Comparison of ENCODE assay signal across 16 cellular contexts in genomic region chr14:45246633-45247173, GRCh38. TPM values are rescaled to one million over a fixed set of nuclear protein-coding genes. Genes with fewer than 3 reads are reported as not detected.
DNase-seq lines count a peak whose midpoint lies in the region; ATAC-seq, FAIRE-seq and TF ChIP-seq lines count a peak whose summit lies in the region.
"Had no signal": no experiment of that assay in that cellular context is flagged by ENCODE, and none has a peak within 500 bp of the region (broad histone marks: within the 10 kb centered on the region; RNA-seq: fewer than 3 reads in every experiment).

No MANE protein-coding gene starts in this region.

- peaks cover 16 to 27% (median 18%) of the 10 kb centered on the region in 4 donors for H3K4me1 Mint-ChIP-seq in CD4-positive, alpha-beta memory T cell

- intact Hi-C loops in CD4-positive, alpha-beta memory T cell (cut with micrococcal nuclease) = no loop called here

- no peak for ATAC-seq in SK-N-SH treated with all-trans-retinoic acid at 6 μM for 48 hours
- ATAC-seq in GM21515 (IDR thresholded peaks at IDR 0.05; ENCODE audit: unreplicated experiment) = peak; percentile 41

- no peak for TF ChIP-seq EP300 in SK-N-SH (IDR thresholded peaks at IDR 0.05; ENCODE audit: borderline replicate concordance in 1 of 2, low read depth in 1 of 2, low read length in 1 of 2)

- no peak overlapping the region for H2AFZ ChIP-seq in SK-N-SH (ENCODE audit: low read depth)

- H3K4me3 Mint-ChIP-seq in CD4-positive, alpha-beta memory T cell = no peak overlapping the region
- H3K4me3 Mint-ChIP-seq: T-helper 2 cell treated with Interferon-gamma antibody and Interleukin-4, amounts not matched to agents 5 μg/mL and 100 μg/mL, for 36 hours had no signal

- H3K36me3 Mint-ChIP-seq in CD4-positive, alpha-beta memory T cell = peaks cover 7 to 9% of the 10 kb centered on the region in 2 donors

- no peaks in the 10 kb centered on the region for H3F3A ChIP-seq in SK-N-SH (replicated peaks; ENCODE audit: insufficient read depth)

- peak; percentile 36 for FAIRE-seq in islet of Langerhans (lab: Jason Lieb, UNC)

- H3K27me3 Mint-ChIP-seq in CD4-positive, alpha-beta memory T cell = no peaks in the 10 kb centered on the region

- no peaks in the 10 kb centered on the region for H3K9me2 ChIP-seq in SK-N-SH

- WGBS in SK-N-SH (ENCODE audit: low lambda C conversion rate) = 94% methylated on average over 1 of the region's 1 CpG

- H3K27me3 ChIP-seq in SK-N-SH (ENCODE audit: insufficient read depth) (no peaks in the 10 kb centered on the region), HL-60 (ENCODE audit: insufficient read depth, poor library complexity, severe bottlenecking) (no peaks in the 10 kb centered on the region)
- H3K27me3 ChIP-seq in CD4-positive, alpha-beta memory T cell (ENCODE audit: insufficient read depth, low read length) = no peaks in the 10 kb centered on the region
- H3K27me3 ChIP-seq: ovary, spleen had no signal

- no peak for TF ChIP-seq RAD21 in SK-N-SH (IDR thresholded peaks at IDR 0.05; ENCODE audit: low read length)

- TF ChIP-seq CTCF in SK-N-SH (IDR thresholded peaks at IDR 0.05) = no peak
- TF ChIP-seq CTCF in HL-60 (IDR thresholded peaks at IDR 0.05; ENCODE audit: insufficient read depth, low read length) = no peak

- H3K9me3 ChIP-seq in SK-N-SH = no peaks in the 10 kb centered on the region
- H3K9me3 ChIP-seq in CD4-positive, alpha-beta memory T cell (ENCODE audit: control insufficient read depth in 1 of 2, low read length in 2 of 2) = no peaks in the 10 kb centered on the region
- H3K9me3 ChIP-seq: ovary, spleen had no signal

- CTCF ChIA-PET in SK-N-SH (lab: Yijun Ruan, JAX) = no interaction called here
- CTCF ChIA-PET in CD4-positive, alpha-beta memory T cell (lab: Charles Lee; ENCODE audit: partially characterized antibody) = interaction anchor here (1.9 kb wide), 1 partner anchor 22 kb away, joined by 5 read pairs; no protein-coding TSS in a partner anchor

- DNase-seq in SK-N-SH (no peak), HL-60 (ENCODE audit: low read depth in 1 of 2, low spot score in 1 of 2) (no peak), GM03348 (ENCODE audit: low spot score) (no peak)
- no peak for DNase-seq in CD4-positive, alpha-beta memory T cell
- DNase-seq in stimulated activated naive CD4-positive, alpha-beta T cell treated with Interleukin-2 at 50 U/mL for 16 hours (lab: John Stamatoyannopoulos, UW) = no peak
- DNase-seq: activated CD4-positive, alpha-beta T cell treated with anti-CD3 and anti-CD28 coated beads, Interleukin-2, amount 50 U/mL, for 4 hours; activated naive CD4-positive, alpha-beta T cell; NCI-H2029 treated with DMSO at 0.1 percent for 48 hours; ovary; spleen had no signal

- no peaks in the 10 kb centered on the region for H3K36me3 ChIP-seq in SK-N-SH (replicated peaks in 1 of 2; ENCODE audit: control insufficient read depth in 1 of 2, insufficient read depth in 2 of 2, low read length in 1 of 2)
- H3K36me3 ChIP-seq in CD4-positive, alpha-beta memory T cell (ENCODE audit: insufficient read depth, low read length) = no peaks in the 10 kb centered on the region
- H3K36me3 ChIP-seq: ovary had no signal

- no peaks in the 10 kb centered on the region for H4K20me1 ChIP-seq in SK-N-SH (ENCODE audit: insufficient read depth)

- POLR2A ChIA-PET in SK-N-SH (lab: Yijun Ruan, JAX) = no interaction called here
- POLR2A ChIA-PET in CD4-positive, alpha-beta memory T cell (lab: Charles Lee; ENCODE audit: partially characterized antibody) = interaction anchor here (0.7 kb wide), 1 partner anchor 113 kb away, joined by 8 read pairs; no protein-coding TSS in a partner anchor

- H3K79me2 ChIP-seq in SK-N-SH (ENCODE audit: insufficient read depth) = peaks cover 92% of the 10 kb centered on the region

- no peaks in the 10 kb centered on the region; a peak in 2 of 4 replicates for H3K4me1 ChIP-seq in SK-N-SH (ENCODE audit: control insufficient read depth in 1 of 2, insufficient read depth in 2 of 2, low read depth in 1 of 2, low read length in 1 of 2)
- H3K4me1 ChIP-seq in CD4-positive, alpha-beta memory T cell (ENCODE audit: insufficient read depth, low read length) = peaks cover 52% of the 10 kb centered on the region

- no peak overlapping the region for H3K4me3 ChIP-seq in SK-N-SH (ENCODE audit: low read depth in 2 of 2, low read length in 1 of 2)
- no peak overlapping the region for H3K4me3 ChIP-seq in HL-60 (replicated peaks; ENCODE audit: insufficient read depth, low read length)
- no peak overlapping the region for H3K4me3 ChIP-seq in CD4-positive, alpha-beta memory T cell (ENCODE audit: low read length in 2 of 2)
- H3K4me3 ChIP-seq: ovary, spleen had no signal

- H3K9ac ChIP-seq in SK-N-SH = no peak overlapping the region
- H3K9ac ChIP-seq: KMS-11 had no signal

- no peak overlapping the region for H3K27ac Mint-ChIP-seq in CD4-positive, alpha-beta memory T cell
- H3K27ac Mint-ChIP-seq: T-helper 2 cell treated with Interferon-gamma antibody and Interleukin-4, amounts not matched to agents 5 μg/mL and 100 μg/mL, for 36 hours had no signal

- peak overlapping the region; percentile 28; the same call in 1 of the 2 replicates for H3K4me2 ChIP-seq in SK-N-SH
- H3K4me2 ChIP-seq: KMS-11 had no signal

- H3K27ac ChIP-seq in SK-N-SH (ENCODE audit: low read depth in 2 of 2, low read length in 1 of 2) (no peak overlapping the region), HL-60 (replicated peaks) (peak overlapping the region; percentile 34)
- H3K27ac ChIP-seq in CD4-positive, alpha-beta memory T cell (ENCODE audit: low read depth, low read length) = no peak overlapping the region
- H3K27ac ChIP-seq: 22Rv1, KMS-11, ovary, spleen had no signal

- no peaks in the 10 kb centered on the region for H3K9me3 Mint-ChIP-seq in CD4-positive, alpha-beta memory T cell
- H3K9me3 Mint-ChIP-seq: T-helper 2 cell treated with Interferon-gamma antibody and Interleukin-4, amounts not matched to agents 5 μg/mL and 100 μg/mL, for 36 hours had no signal

TF ChIP-seq in SK-N-SH, 30 proteins besides CTCF, POLR2A, EP300 and RAD21:
- TF ChIP-seq SIN3A (IDR thresholded peaks at IDR 0.05; ENCODE audit: borderline replicate concordance, low read depth, low read length) = no peak
- TF ChIP-seq EZH2phosphoT487 (IDR thresholded peaks at IDR 0.05; ENCODE audit: borderline replicate concordance, low read depth) = no peak
- TF ChIP-seq GATA2 (CRISPR knock-in tag; IDR thresholded peaks at IDR 0.05) = no peak
- no peak for TF ChIP-seq JUND (IDR thresholded peaks at IDR 0.05)
- TF ChIP-seq MAX (IDR thresholded peaks at IDR 0.05; ENCODE audit: low read depth) = no peak
- no peak for TF ChIP-seq FOXJ3 (CRISPR knock-in tag; IDR thresholded peaks at IDR 0.05)
- TF ChIP-seq, protein P1, sequence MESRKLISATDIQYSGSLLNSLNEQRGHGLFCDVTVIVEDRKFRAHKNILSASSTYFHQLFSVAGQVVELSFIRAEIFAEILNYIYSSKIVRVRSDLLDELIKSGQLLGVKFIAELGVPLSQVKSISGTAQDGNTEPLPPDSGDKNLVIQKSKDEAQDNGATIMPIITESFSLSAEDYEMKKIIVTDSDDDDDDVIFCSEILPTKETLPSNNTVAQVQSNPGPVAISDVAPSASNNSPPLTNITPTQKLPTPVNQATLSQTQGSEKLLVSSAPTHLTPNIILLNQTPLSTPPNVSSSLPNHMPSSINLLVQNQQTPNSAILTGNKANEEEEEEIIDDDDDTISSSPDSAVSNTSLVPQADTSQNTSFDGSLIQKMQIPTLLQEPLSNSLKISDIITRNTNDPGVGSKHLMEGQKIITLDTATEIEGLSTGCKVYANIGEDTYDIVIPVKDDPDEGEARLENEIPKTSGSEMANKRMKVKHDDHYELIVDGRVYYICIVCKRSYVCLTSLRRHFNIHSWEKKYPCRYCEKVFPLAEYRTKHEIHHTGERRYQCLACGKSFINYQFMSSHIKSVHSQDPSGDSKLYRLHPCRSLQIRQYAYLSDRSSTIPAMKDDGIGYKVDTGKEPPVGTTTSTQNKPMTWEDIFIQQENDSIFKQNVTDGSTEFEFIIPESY (IDR thresholded peaks at IDR 0.05; ENCODE audit: borderline replicate concordance, low read depth) = no peak
- no peak for TF ChIP-seq SMC3 (IDR thresholded peaks at IDR 0.05; ENCODE audit: low read depth, low read length)

TF ChIP-seq in SK-N-SH treated with all-trans-retinoic acid at 6 μM for 48 hours, 23 proteins besides CTCF, POLR2A, EP300 and RAD21 (continues in another document):
- TF ChIP-seq RARB (CRISPR knock-in tag; IDR thresholded peaks at IDR 0.05) (no peak), PPARA (CRISPR knock-in tag; IDR thresholded peaks at IDR 0.05; ENCODE audit: borderline replicate concordance) (no peak), TOX (CRISPR knock-in tag; IDR thresholded peaks at IDR 0.05; ENCODE audit: borderline replicate concordance) (no peak), CSRNP3 (CRISPR knock-in tag; IDR thresholded peaks at IDR 0.05) (no peak)
- TF ChIP-seq, protein P2, sequence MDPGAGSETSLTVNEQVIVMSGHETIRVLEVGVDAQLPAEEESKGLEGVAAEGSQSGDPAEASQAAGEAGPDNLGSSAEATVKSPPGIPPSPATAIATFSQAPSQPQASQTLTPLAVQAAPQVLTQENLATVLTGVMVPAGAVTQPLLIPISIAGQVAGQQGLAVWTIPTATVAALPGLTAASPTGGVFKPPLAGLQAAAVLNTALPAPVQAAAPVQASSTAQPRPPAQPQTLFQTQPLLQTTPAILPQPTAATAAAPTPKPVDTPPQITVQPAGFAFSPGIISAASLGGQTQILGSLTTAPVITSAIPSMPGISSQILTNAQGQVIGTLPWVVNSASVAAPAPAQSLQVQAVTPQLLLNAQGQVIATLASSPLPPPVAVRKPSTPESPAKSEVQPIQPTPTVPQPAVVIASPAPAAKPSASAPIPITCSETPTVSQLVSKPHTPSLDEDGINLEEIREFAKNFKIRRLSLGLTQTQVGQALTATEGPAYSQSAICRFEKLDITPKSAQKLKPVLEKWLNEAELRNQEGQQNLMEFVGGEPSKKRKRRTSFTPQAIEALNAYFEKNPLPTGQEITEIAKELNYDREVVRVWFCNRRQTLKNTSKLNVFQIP (CRISPR knock-in tag; IDR thresholded peaks at IDR 0.05; ENCODE audit: borderline replicate concordance, low read depth) = no peak

RNA-seq across cellular contexts. Expression of gene MIS18BP1, which starts 6.3 kb away (rescaled TPM):
- 2.6 and 3.0 TPM in 2 replicates for polyA plus RNA-seq in SK-N-SH (2012; rRNA removed)
- 3.0 and 3.6 TPM in 2 replicates for polyA plus RNA-seq in SK-N-SH (2012; cell fraction: cytosol; rRNA removed)
- polyA plus RNA-seq in SK-N-SH (2012; cell fraction: nucleus; rRNA removed) = 2.8 and 9.2 TPM in 2 replicates
- total RNA-seq in CD4-positive, alpha-beta memory T cell = 10 to 100 TPM; 30.6 to 31.2 TPM
- polyA plus RNA-seq in CD4-positive, alpha-beta memory T cell = 10 to 100 TPM; 14.9 to 28.9 TPM
